In genomic region chr3:80997622-80998021, GRCh38 we compare ENCODE assay signal across 9 cellular contexts.
"Had no signal": no experiment of that assay in that cellular context is flagged by ENCODE, and none has a peak within 500 bp of the region (broad histone marks: within the 10 kb centered on the region; RNA-seq: fewer than 3 reads in every experiment).

No MANE protein-coding gene starts in this region.

- H3K27ac ChIP-seq: HL-60 had no signal

- H3K4me1 Mint-ChIP-seq: GM23338, H9 had no signal

- FAIRE-seq: H1, H54, K562 had no signal

- H2AFZ ChIP-seq: GM23338 had no signal

- DNase-seq: H9, HCEC 1CT, IMR-90, KG1 had no signal

- ATAC-seq: GM23338, K562 had no signal

- H3K9me3 Mint-ChIP-seq: GM23338, H9 had no signal

- H3K4me3 ChIP-seq: GM23338, K562 had no signal

- H3K27ac Mint-ChIP-seq: GM23338, H9 had no signal

- H3K4me2 ChIP-seq: GM23338 had no signal

- H3K4me3 Mint-ChIP-seq: GM23338, H9 had no signal
